Comparison of ENCODE assay signal across 2 cellular contexts in the genomic region with DNA sequence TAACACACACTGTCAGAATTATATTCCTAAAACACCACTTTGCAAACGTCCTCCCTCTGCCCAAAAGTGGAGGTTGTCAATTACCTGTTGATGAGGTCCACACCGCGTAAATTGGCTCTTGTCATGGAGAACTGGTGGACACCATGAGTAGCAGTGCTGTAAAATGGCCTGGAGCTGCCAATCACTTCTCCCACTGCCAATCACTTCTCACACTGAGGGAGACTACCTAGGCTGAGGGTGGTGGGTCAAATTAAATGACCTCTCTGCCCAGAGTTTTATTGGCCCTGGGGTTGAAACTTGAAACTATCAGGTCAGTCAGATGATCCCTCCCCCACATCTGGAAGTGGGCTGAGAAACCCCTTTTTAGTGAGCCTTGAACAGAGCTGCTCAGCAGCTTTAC.
TF ChIP-seq lines count a peak whose summit lies in the region.

No MANE protein-coding gene starts in this region.

TF ChIP-seq in HepG2, 621 proteins besides CTCF, POLR2A, EP300 and RAD21 (continued from another document):
- TF ChIP-seq, protein P1, sequence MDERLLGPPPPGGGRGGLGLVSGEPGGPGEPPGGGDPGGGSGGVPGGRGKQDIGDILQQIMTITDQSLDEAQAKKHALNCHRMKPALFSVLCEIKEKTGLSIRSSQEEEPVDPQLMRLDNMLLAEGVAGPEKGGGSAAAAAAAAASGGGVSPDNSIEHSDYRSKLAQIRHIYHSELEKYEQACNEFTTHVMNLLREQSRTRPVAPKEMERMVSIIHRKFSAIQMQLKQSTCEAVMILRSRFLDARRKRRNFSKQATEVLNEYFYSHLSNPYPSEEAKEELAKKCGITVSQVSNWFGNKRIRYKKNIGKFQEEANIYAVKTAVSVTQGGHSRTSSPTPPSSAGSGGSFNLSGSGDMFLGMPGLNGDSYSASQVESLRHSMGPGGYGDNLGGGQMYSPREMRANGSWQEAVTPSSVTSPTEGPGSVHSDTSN (CRISPR knock-in tag; IDR thresholded peaks at IDR 0.05), result peak; percentile 53; the same call in 1 of the 2 replicates

TF ChIP-seq in K562, 482 proteins besides CTCF, POLR2A, EP300 and RAD21 (continued from another document):
- TF ChIP-seq, protein P2, sequence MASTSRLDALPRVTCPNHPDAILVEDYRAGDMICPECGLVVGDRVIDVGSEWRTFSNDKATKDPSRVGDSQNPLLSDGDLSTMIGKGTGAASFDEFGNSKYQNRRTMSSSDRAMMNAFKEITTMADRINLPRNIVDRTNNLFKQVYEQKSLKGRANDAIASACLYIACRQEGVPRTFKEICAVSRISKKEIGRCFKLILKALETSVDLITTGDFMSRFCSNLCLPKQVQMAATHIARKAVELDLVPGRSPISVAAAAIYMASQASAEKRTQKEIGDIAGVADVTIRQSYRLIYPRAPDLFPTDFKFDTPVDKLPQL (IDR thresholded peaks at IDR 0.05; ENCODE audit: extremely low read depth, insufficient read length), result no peak
- TF ChIP-seq RFX5 (IDR thresholded peaks at IDR 0.05; ENCODE audit: low read depth, low read length) (no peak), MAFK (IDR thresholded peaks at IDR 0.05; ENCODE audit: low read length) (no peak), FOXK2 (conservative IDR thresholded peaks at IDR 0.05 in 1 of 2, IDR thresholded peaks at IDR 0.05 in 1 of 2; ENCODE audit: low read depth in 2 of 2) (no peak), MYC (IDR thresholded peaks at IDR 0.05; ENCODE audit: low read depth, low read length) (no peak), MYC (CRISPR knock-in tag; IDR thresholded peaks at IDR 0.05; ENCODE audit: borderline replicate concordance, low read depth) (no peak), ZNF174 (CRISPR knock-in tag; IDR thresholded peaks at IDR 0.05) (no peak)
- TF ChIP-seq, protein P3, sequence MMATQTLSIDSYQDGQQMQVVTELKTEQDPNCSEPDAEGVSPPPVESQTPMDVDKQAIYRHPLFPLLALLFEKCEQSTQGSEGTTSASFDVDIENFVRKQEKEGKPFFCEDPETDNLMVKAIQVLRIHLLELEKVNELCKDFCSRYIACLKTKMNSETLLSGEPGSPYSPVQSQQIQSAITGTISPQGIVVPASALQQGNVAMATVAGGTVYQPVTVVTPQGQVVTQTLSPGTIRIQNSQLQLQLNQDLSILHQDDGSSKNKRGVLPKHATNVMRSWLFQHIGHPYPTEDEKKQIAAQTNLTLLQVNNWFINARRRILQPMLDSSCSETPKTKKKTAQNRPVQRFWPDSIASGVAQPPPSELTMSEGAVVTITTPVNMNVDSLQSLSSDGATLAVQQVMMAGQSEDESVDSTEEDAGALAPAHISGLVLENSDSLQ (IDR thresholded peaks at IDR 0.05), result peak; percentile 12; the same call in 1 of the 2 replicates
